In genomic region chr7:32947420-32947983, GRCh38 we compare ENCODE assay signal across 21 cellular contexts. TPM values are rescaled to one million over a fixed set of nuclear protein-coding genes. Genes with fewer than 3 reads are reported as not detected.
A peak's percentile ranks its signal among the peaks of the same experiment; 100 is the strongest.
DNase-seq lines count a peak whose midpoint lies in the region; ATAC-seq, FAIRE-seq and TF ChIP-seq lines count a peak whose summit lies in the region.
"Had no signal": no experiment of that assay in that cellular context is flagged by ENCODE, and none has a peak within 500 bp of the region (broad histone marks: within the 10 kb centered on the region; RNA-seq: fewer than 3 reads in every experiment).

No MANE protein-coding gene starts in this region.

- BruUV-seq in IMR-90 (replicated peaks; lab: Mats Ljungman, UMichigan): no TSS peak

- POLR2A ChIA-PET in A549 (lab: Yijun Ruan, JAX) (interaction anchor here (1.2 kb wide), 1 partner anchor 10 kb away, joined by 5 read pairs; the partner anchor contains the start of gene FKBP9), IMR-90 (lab: Charles Lee; ENCODE audit: unreplicated experiment) (no interaction called here)

- H3K4me1 ChIP-seq in A549: no peaks in the 10 kb centered on the region
- no peaks in the 10 kb centered on the region for H3K4me1 ChIP-seq in IMR-90 (ENCODE audit: control insufficient read depth, insufficient read depth, low read length)
- no peaks in the 10 kb centered on the region for H3K4me1 ChIP-seq in neural progenitor cell
- H3K4me1 ChIP-seq: BLaER1 treated with 17β-estradiol and CSF1 and Interleukin-3, amounts not matched to agents 10 nM and 100 nM had no signal

- CTCF ChIA-PET in A549 (lab: Yijun Ruan, JAX): interaction anchor here (0.6 to 1.8 kb wide), 2 partner anchors 9 to 10 kb away, joined by 3 to 9 read pairs; partner anchors contain the start of gene FKBP9
- CTCF ChIA-PET in IMR-90 (lab: Yijun Ruan, JAX): interaction anchor here (0.6 kb wide), 2 partner anchors 17 to 776 kb away, joined by 3 to 6 read pairs; no protein-coding TSS in a partner anchor

- H3K4me3 Mint-ChIP-seq in neural progenitor cell (no peak overlapping the region), osteocyte (ENCODE audit: unreplicated experiment) (no peak overlapping the region)
- H3K4me3 Mint-ChIP-seq: B cell; CD4-positive, alpha-beta T cell; CD8-positive, alpha-beta T cell had no signal

- H3K36me3 ChIP-seq in IMR-90 (ENCODE audit: control insufficient read depth, insufficient read depth, low read length): no peaks in the 10 kb centered on the region
- H3K36me3 ChIP-seq in neural progenitor cell: no peaks in the 10 kb centered on the region

- H3F3A ChIP-seq in neural progenitor cell (ENCODE audit: low read depth): peaks cover 2% of the 10 kb centered on the region

- H3K9ac ChIP-seq in IMR-90 (ENCODE audit: low read depth, low read length): no peak overlapping the region
- no peak overlapping the region for H3K9ac ChIP-seq in neural progenitor cell
- H3K9ac ChIP-seq: BLaER1 treated with 17β-estradiol and CSF1 and Interleukin-3, amounts not matched to agents 10 nM and 100 nM had no signal

- H3K79me2 ChIP-seq in neural progenitor cell (ENCODE audit: low read depth): no peaks in the 10 kb centered on the region

- no peaks in the 10 kb centered on the region for H3K27me3 ChIP-seq in IMR-90 (ENCODE audit: control insufficient read depth, insufficient read depth, low read length)
- peaks cover 92% of the 10 kb centered on the region for H3K27me3 ChIP-seq in neural progenitor cell

- no peak for ATAC-seq in A549
- no peak for ATAC-seq in IMR-90 (ENCODE audit: low read depth)
- no peak for ATAC-seq in activated naive CD4-positive, alpha-beta T cell treated with anti-CD3 and anti-CD28 coated beads, Interleukin-2, amount 50 U/mL, for 72 hours
- ATAC-seq: CD8-positive, alpha-beta T cell had no signal

- H3K4me1 Mint-ChIP-seq in neural progenitor cell (no peaks in the 10 kb centered on the region), osteocyte (ENCODE audit: unreplicated experiment) (no peaks in the 10 kb centered on the region)
- H3K4me1 Mint-ChIP-seq: B cell had no signal

- TF ChIP-seq RAD21 in A549 (conservative IDR thresholded peaks at IDR 0.05 in 1 of 2, IDR thresholded peaks at IDR 0.05 in 1 of 2) (no peak), IMR-90 (IDR thresholded peaks at IDR 0.05; ENCODE audit: low read length) (no peak)

- H3K36me3 Mint-ChIP-seq in neural progenitor cell (peaks cover 5% of the 10 kb centered on the region), osteocyte (ENCODE audit: unreplicated experiment) (no peaks in the 10 kb centered on the region)
- peaks cover 12 to 14% of the 10 kb centered on the region in 2 donors for H3K36me3 Mint-ChIP-seq in activated naive CD4-positive, alpha-beta T cell treated with anti-CD3 and anti-CD28 coated beads, Interleukin-2, amount 50 U/mL, for 72 hours
- H3K36me3 Mint-ChIP-seq: CD8-positive, alpha-beta T cell had no signal

- no peak overlapping the region for H2BK5ac ChIP-seq in IMR-90 (ENCODE audit: low read depth, low read length, poor library complexity, severe bottlenecking)

- H3K9me1 ChIP-seq in IMR-90 (ENCODE audit: insufficient read depth, low read length): no peaks in the 10 kb centered on the region

- H3K27me3 Mint-ChIP-seq in neural progenitor cell (ENCODE audit: insufficient read depth, low read depth) (peaks cover 13% of the 10 kb centered on the region), osteocyte (ENCODE audit: unreplicated experiment) (no peaks in the 10 kb centered on the region)

- no peak overlapping the region for H3K56ac ChIP-seq in IMR-90 (ENCODE audit: extremely low read depth, insufficient read depth, low read length)

- H3K4me3 ChIP-seq in A549 (no peak overlapping the region), IMR-90 (ENCODE audit: insufficient read depth, low read depth, low read length) (no peak overlapping the region), neural progenitor cell (no peak overlapping the region)

- H2AK9ac ChIP-seq in IMR-90 (replicated peaks; ENCODE audit: low read depth, low read length, poor library complexity): no peak overlapping the region

- TF ChIP-seq POLR2A in A549 (IDR thresholded peaks at IDR 0.05; ENCODE audit: low read length) (no peak), IMR-90 (IDR thresholded peaks at IDR 0.05; ENCODE audit: low read depth, low read length) (no peak)

- H2BK15ac ChIP-seq in IMR-90 (ENCODE audit: low read depth, low read length): no peak overlapping the region

- no peak overlapping the region for H3K23ac ChIP-seq in IMR-90 (ENCODE audit: low read depth, low read length)

- H3K27ac ChIP-seq in A549 (no peak overlapping the region), IMR-90 (ENCODE audit: insufficient read depth, low read length) (no peak overlapping the region), neural progenitor cell (no peak overlapping the region)
- H3K27ac ChIP-seq: BLaER1 treated with 17β-estradiol and CSF1 and Interleukin-3, amounts not matched to agents 10 nM and 100 nM; C4-2B had no signal

- TF ChIP-seq EP300 in A549 (IDR thresholded peaks at IDR 0.05): no peak

- H3K14ac ChIP-seq in IMR-90 (replicated peaks; ENCODE audit: low read depth, low read length): no peak overlapping the region

- intact Hi-C loops in IMR-90 (cut with micrococcal nuclease): no loop called here

- no peak overlapping the region for H4K91ac ChIP-seq in IMR-90 (ENCODE audit: insufficient read depth, low read depth, low read length)

- in situ Hi-C loops in IMR-90 (cut with MboI; ENCODE audit: low sequenced_read_pairs): no loop called here

- no peak for TF ChIP-seq CTCF in A549 (IDR thresholded peaks at IDR 0.05)
- no peak for TF ChIP-seq CTCF in IMR-90 (conservative IDR thresholded peaks at IDR 0.05; ENCODE audit: low read depth, low read length)
- TF ChIP-seq CTCF in neural progenitor cell (IDR thresholded peaks at IDR 0.05): no peak
- TF ChIP-seq CTCF in osteocyte (IDR thresholded peaks at IDR 0.05): no peak

- no peak overlapping the region for H2AK5ac ChIP-seq in IMR-90 (ENCODE audit: low read depth, low read length)

- dilution Hi-C loops in IMR-90 (cut with HindIII; ENCODE audit: low sequenced_read_pairs, unreplicated experiment): no loop called here

- DNase-seq in A549 (ENCODE audit: low read depth in 1 of 2, low spot score in 1 of 2) (no peak), IMR-90 (no peak), neural progenitor cell (ENCODE audit: low spot score) (no peak), osteocyte (ENCODE audit: extremely low spot score, unreplicated experiment) (no peak)
- no peak for DNase-seq in activated naive CD4-positive, alpha-beta T cell treated with anti-CD3 and anti-CD28 coated beads, Interleukin-2, amount 50 U/mL, for 72 hours (ENCODE audit: low spot score in 2 of 2)
- DNase-seq: 8988T; AML-193; Caco-2; Calu3; CD4-positive, alpha-beta T cell; CD8-positive, alpha-beta T cell; DMS79 treated with DMSO at 0.1 percent for 48 hours; GF-D8 had no signal

- no peak overlapping the region for H2AFZ ChIP-seq in IMR-90 (replicated peaks; ENCODE audit: low read length, poor library complexity)
- H2AFZ ChIP-seq in neural progenitor cell (replicated peaks): peak overlapping the region; percentile 60

- WGBS in A549 (ENCODE audit: missing lambda C conversion rate): 56% methylated on average over 3 of the region's 3 CpGs
- WGBS in IMR-90 (ENCODE audit: extremely low coverage in 2 of 2, insufficient read length in 1 of 2), 2 experiments: no CpG with 5 or more reads among the region's 3 CpGs

- H2BK20ac ChIP-seq in IMR-90 (ENCODE audit: low read depth, low read length): no peak overlapping the region

- no peak overlapping the region for H3K4ac ChIP-seq in IMR-90 (ENCODE audit: low read depth, low read length)

- no peak overlapping the region for H4K5ac ChIP-seq in IMR-90 (ENCODE audit: low read depth, low read length)

- no peak overlapping the region for H4K8ac ChIP-seq in IMR-90 (ENCODE audit: low read depth in 2 of 2, low read length in 2 of 2)

- H3K27ac Mint-ChIP-seq in neural progenitor cell (no peak overlapping the region), osteocyte (ENCODE audit: unreplicated experiment) (no peak overlapping the region)
- H3K27ac Mint-ChIP-seq in activated naive CD4-positive, alpha-beta T cell treated with anti-CD3 and anti-CD28 coated beads, Interleukin-2, amount 50 U/mL, for 72 hours: no peak overlapping the region
- H3K27ac Mint-ChIP-seq: B cell; CD4-positive, alpha-beta T cell; CD8-positive, alpha-beta T cell had no signal

- H3K79me1 ChIP-seq in IMR-90 (ENCODE audit: low read depth in 1 of 2, low read length in 2 of 2): peaks cover 0 to 3% of the 10 kb centered on the region in 2 experiments; a peak in 1 of 4 replicates

- H3K18ac ChIP-seq in IMR-90 (ENCODE audit: low read depth, low read length): no peak overlapping the region

- H3K9me3 Mint-ChIP-seq in neural progenitor cell (peaks cover 14% of the 10 kb centered on the region), osteocyte (ENCODE audit: unreplicated experiment) (no peaks in the 10 kb centered on the region)
- H3K9me3 Mint-ChIP-seq in activated naive CD4-positive, alpha-beta T cell treated with anti-CD3 and anti-CD28 coated beads, Interleukin-2, amount 50 U/mL, for 72 hours: peaks cover 11 to 12% of the 10 kb centered on the region in 2 donors

- H3K4me2 ChIP-seq in A549 (no peak overlapping the region), IMR-90 (ENCODE audit: low read depth, low read length) (no peak overlapping the region), neural progenitor cell (no peak overlapping the region)
- H3K4me2 ChIP-seq: BLaER1 treated with 17β-estradiol and CSF1 and Interleukin-3, amounts not matched to agents 10 nM and 100 nM had no signal

- H4K20me1 ChIP-seq in IMR-90 (ENCODE audit: insufficient read depth, low read length) (no peaks in the 10 kb centered on the region), neural progenitor cell (ENCODE audit: low read depth) (no peaks in the 10 kb centered on the region)
- H4K20me1 ChIP-seq: BLaER1 treated with 17β-estradiol and CSF1 and Interleukin-3, amounts not matched to agents 10 nM and 100 nM had no signal

- H2BK120ac ChIP-seq in IMR-90 (ENCODE audit: low read depth, low read length): no peak overlapping the region

- no peak for FAIRE-seq in A549 (lab: Jason Lieb, UNC)
- FAIRE-seq: A204.1, D721Med, G401.6, GM12891, GM19239 had no signal

- H3K9me3 ChIP-seq in A549 (peaks cover 15% of the 10 kb centered on the region; the same call in 2 of the 3 replicates), IMR-90 (ENCODE audit: control insufficient read depth, insufficient read depth, low read length) (peaks cover 9% of the 10 kb centered on the region), neural progenitor cell (ENCODE audit: low read depth) (peaks cover 5% of the 10 kb centered on the region)

RNA-seq across cellular contexts. Expression of gene FKBP9, which starts 9.7 kb away (rescaled TPM):
- polyA plus RNA-seq in A549 (2011; rRNA removed) (130 and 140 TPM in 2 replicates), A549 (2017; fragmentation: RNase III; extraction: RNeasy Plus Mini Kit Qiagen cat#74134 plus additional on column Dnase treatment) (106 to 123 TPM (median 112 TPM) in 3 replicates), IMR-90 (2012; rRNA removed) (99.0 and 126 TPM in 2 replicates)
- 55.1 and 65.9 TPM in 2 replicates for polyA plus RNA-seq in A549 (2012; cell fraction: cytosol; rRNA removed)
- polyA plus RNA-seq in A549 (2012; cell fraction: nucleus; rRNA removed): 93.0 and 171 TPM in 2 replicates
- 140 and 160 TPM in 2 replicates for polyA minus RNA-seq in A549 (2011; rRNA and poly(A)+ RNA removed)
- total RNA-seq in IMR-90 (2012; rRNA removed) (146 and 191 TPM in 2 replicates), neural progenitor cell (ENCODE audit: low replicate concordance) (24.4 and 28.6 TPM in 2 replicates), osteocyte (229 and 237 TPM in 2 replicates)
- polyA plus RNA-seq in IMR-90 (2012; cell fraction: cytosol; rRNA removed): 82.9 and 154 TPM in 2 replicates
- 58.8 and 68.7 TPM in 2 replicates for polyA plus RNA-seq in IMR-90 (2012; cell fraction: nucleus; rRNA removed; ENCODE audit: low replicate concordance)
- 1 to 10 TPM in 1 of 2 donors, not detected in 1; 2.1 TPM for total RNA-seq in activated naive CD4-positive, alpha-beta T cell treated with anti-CD3 and anti-CD28 coated beads, Interleukin-2, amount 50 U/mL, for 72 hours
- total RNA-seq: CD4-positive, alpha-beta T cell; CD8-positive, alpha-beta T cell had no signal

RNA-seq across cellular contexts. Expression of gene KBTBD2, which starts 55.9 kb away (rescaled TPM):
- polyA plus RNA-seq in A549 (2011; rRNA removed): 43.0 and 43.7 TPM in 2 replicates
- 11.5 and 13.4 TPM in 2 replicates for polyA plus RNA-seq in A549 (2012; cell fraction: cytosol; rRNA removed)
- polyA plus RNA-seq in A549 (2012; cell fraction: nucleus; rRNA removed): 10.9 and 17.7 TPM in 2 replicates
- 24.2 to 26.9 TPM (median 25.5 TPM) in 3 replicates for polyA plus RNA-seq in A549 (2017; fragmentation: RNase III; extraction: RNeasy Plus Mini Kit Qiagen cat#74134 plus additional on column Dnase treatment)
- polyA minus RNA-seq in A549 (2011; rRNA and poly(A)+ RNA removed): 22.8 and 23.4 TPM in 2 replicates
- 32.3 and 41.7 TPM in 2 replicates for total RNA-seq in IMR-90 (2012; rRNA removed)
- 11.0 and 13.2 TPM in 2 replicates for polyA plus RNA-seq in IMR-90 (2012; rRNA removed)
- 2.9 and 3.3 TPM in 2 replicates for polyA plus RNA-seq in IMR-90 (2012; cell fraction: cytosol; rRNA removed)
- 5.7 and 31.2 TPM in 2 replicates for polyA plus RNA-seq in IMR-90 (2012; cell fraction: nucleus; rRNA removed; ENCODE audit: low replicate concordance)
- total RNA-seq in neural progenitor cell (ENCODE audit: low replicate concordance): 31.2 and 45.5 TPM in 2 replicates
- 33.9 and 36.5 TPM in 2 replicates for total RNA-seq in osteocyte
- total RNA-seq in activated naive CD4-positive, alpha-beta T cell treated with anti-CD3 and anti-CD28 coated beads, Interleukin-2, amount 50 U/mL, for 72 hours: 10 to 100 TPM; 35.7 to 49.5 TPM
